ENCODE assay signal across 7 cellular contexts in the genomic region with DNA sequence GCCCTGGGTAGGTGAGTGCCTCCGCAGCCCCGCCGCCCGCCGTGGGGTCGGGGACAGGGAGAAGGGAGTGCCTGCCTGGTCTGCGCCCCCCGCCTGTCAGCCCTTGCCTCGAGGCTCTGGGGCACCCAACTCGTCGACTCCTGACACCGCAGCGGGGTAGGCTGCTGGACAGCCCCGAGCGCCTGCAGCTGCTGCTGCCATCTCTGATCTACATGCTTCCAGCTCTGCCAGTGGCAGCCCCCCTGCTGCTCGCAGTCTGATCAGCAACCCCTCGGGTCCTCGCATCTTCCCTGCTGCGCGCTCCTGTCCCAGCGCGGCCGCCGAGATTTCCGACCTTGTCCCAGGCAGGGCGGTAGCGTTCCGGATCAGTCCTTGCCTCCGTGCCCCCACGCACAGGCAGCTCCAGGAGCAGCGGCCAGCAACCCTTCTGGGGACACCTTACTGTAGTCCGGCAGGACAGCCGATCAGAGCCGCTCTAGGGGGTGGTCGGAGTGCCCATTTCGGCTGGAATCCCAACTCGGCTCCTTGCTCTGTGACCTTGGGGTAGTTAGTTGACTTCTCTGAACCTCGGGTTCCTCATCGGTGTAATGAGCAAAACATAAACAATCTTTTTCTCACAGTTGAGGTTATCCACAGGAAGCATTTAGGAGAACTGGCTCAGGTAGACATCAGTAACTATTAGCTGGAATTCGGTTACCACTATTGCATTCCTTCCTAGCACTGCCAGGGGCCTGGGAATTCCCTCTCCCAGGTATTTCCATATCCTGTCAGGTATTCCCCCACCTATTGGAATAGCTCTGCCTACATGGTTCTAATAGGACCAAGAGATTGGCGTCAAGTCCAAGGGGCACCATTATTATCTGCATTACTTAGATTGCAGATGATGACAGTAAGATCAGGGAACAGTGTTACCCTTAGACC. TPM values are rescaled to one million over a fixed set of nuclear protein-coding genes. Genes with fewer than 3 reads are reported as not detected.
DNase-seq lines count a peak whose midpoint lies in the region; ATAC-seq and TF ChIP-seq lines count a peak whose summit lies in the region.
"Had no signal": no experiment of that assay in that cellular context is flagged by ENCODE, and none has a peak within 500 bp of the region (broad histone marks: within the 10 kb centered on the region; RNA-seq: fewer than 3 reads in every experiment).

No MANE protein-coding gene starts in this region.

- peaks cover 12% of the 10 kb centered on the region; the same call in 1 of the 2 replicates for H3F3A ChIP-seq in GM23338 (replicated peaks; ENCODE audit: low read depth)

- H3K27me3 Mint-ChIP-seq in GM23338 (ENCODE audit: insufficient read depth, low read depth, poor library complexity) (peaks cover 67% of the 10 kb centered on the region), osteocyte (ENCODE audit: unreplicated experiment) (peaks cover 83% of the 10 kb centered on the region)

- H3K36me3 Mint-ChIP-seq in GM23338 (ENCODE audit: low read depth) (no peaks in the 10 kb centered on the region; the same call in 2 of the 3 replicates), osteocyte (ENCODE audit: unreplicated experiment) (no peaks in the 10 kb centered on the region)

- no peaks in the 10 kb centered on the region for H3K79me2 ChIP-seq in GM23338 (replicated peaks; ENCODE audit: insufficient read depth)

- peaks cover 13% of the 10 kb centered on the region for H3K4me1 ChIP-seq in GM23338 (ENCODE audit: insufficient read depth)
- H3K4me1 ChIP-seq in colonic mucosa: no peaks in the 10 kb centered on the region

- no peak overlapping the region for H3K9ac ChIP-seq in colonic mucosa (ENCODE audit: low read depth in 2 of 2, low read length in 2 of 2)

- H2AFZ ChIP-seq in GM23338: peak overlapping the region; percentile 91

- H3K27ac ChIP-seq in GM23338 (ENCODE audit: low read depth) (no peak overlapping the region), cingulate gyrus (ENCODE audit: low read depth, low read length) (peak overlapping the region; percentile 87), colonic mucosa (no peak overlapping the region)

- H3K9me2 ChIP-seq in GM23338 (ENCODE audit: insufficient read depth): no peaks in the 10 kb centered on the region

- H3K4me3 ChIP-seq in GM23338 (peak overlapping the region; percentile 74), colonic mucosa (no peak overlapping the region)
- H3K4me3 ChIP-seq: lung had no signal

- peak overlapping the region; percentile 95 for H3K4me2 ChIP-seq in GM23338

- DNase-seq in GM23338 (ENCODE audit: low spot score): peak; percentile 75
- DNase-seq in osteocyte (ENCODE audit: extremely low spot score, unreplicated experiment): no peak
- no peak for DNase-seq in colonic mucosa
- no peak for DNase-seq in NCI-H1048 (lab: John Stamatoyannopoulos, UW)

- no peaks in the 10 kb centered on the region for H3K9me3 ChIP-seq in colonic mucosa

- intact Hi-C loops in colonic mucosa (cut with DNase I): no loop called here

- TF ChIP-seq CTCF in GM23338 (conservative IDR thresholded peaks at IDR 0.05; ENCODE audit: low read depth in 2 of 2) (no peak), osteocyte (IDR thresholded peaks at IDR 0.05) (no peak), colonic mucosa (IDR thresholded peaks at IDR 0.05) (no peak)

- H3K4me3 Mint-ChIP-seq in GM23338 (peak overlapping the region; percentile 72), osteocyte (ENCODE audit: unreplicated experiment) (peak overlapping the region; percentile 67)

- H3K9me3 Mint-ChIP-seq in GM23338 (no peaks in the 10 kb centered on the region), osteocyte (ENCODE audit: unreplicated experiment) (no peaks in the 10 kb centered on the region)

- H4K20me1 ChIP-seq in GM23338 (replicated peaks; ENCODE audit: insufficient read depth): peaks cover 3% of the 10 kb centered on the region; the same call in 1 of the 2 replicates

- H3K4me1 Mint-ChIP-seq in GM23338: peaks cover 39% of the 10 kb centered on the region
- peaks cover 24% of the 10 kb centered on the region for H3K4me1 Mint-ChIP-seq in osteocyte (ENCODE audit: unreplicated experiment)

- ATAC-seq in GM23338 (peak; percentile 41), GM21786 (IDR thresholded peaks at IDR 0.05; ENCODE audit: unreplicated experiment) (no peak)

- H3K27ac Mint-ChIP-seq in GM23338 (no peak overlapping the region), osteocyte (ENCODE audit: unreplicated experiment) (no peak overlapping the region)

- H3K27me3 ChIP-seq in GM23338 (ENCODE audit: insufficient read depth) (peaks cover 100% of the 10 kb centered on the region), colonic mucosa (peaks cover 29% of the 10 kb centered on the region)

- H3K36me3 ChIP-seq in GM23338 (ENCODE audit: insufficient read depth) (no peaks in the 10 kb centered on the region), colonic mucosa (no peaks in the 10 kb centered on the region)

TF ChIP-seq in GM23338, 12 proteins besides CTCF, POLR2A, EP300 and RAD21:
- peak; percentile 57 for TF ChIP-seq EZH2 (IDR thresholded peaks at IDR 0.05; ENCODE audit: low read depth, unreplicated experiment)
- no peak for TF ChIP-seq JUNB (IDR thresholded peaks at IDR 0.05; ENCODE audit: unreplicated experiment)
- TF ChIP-seq ZNF331 (CRISPR knock-in tag; IDR thresholded peaks at IDR 0.05; ENCODE audit: low read depth): no peak
- TF ChIP-seq, protein P1, sequence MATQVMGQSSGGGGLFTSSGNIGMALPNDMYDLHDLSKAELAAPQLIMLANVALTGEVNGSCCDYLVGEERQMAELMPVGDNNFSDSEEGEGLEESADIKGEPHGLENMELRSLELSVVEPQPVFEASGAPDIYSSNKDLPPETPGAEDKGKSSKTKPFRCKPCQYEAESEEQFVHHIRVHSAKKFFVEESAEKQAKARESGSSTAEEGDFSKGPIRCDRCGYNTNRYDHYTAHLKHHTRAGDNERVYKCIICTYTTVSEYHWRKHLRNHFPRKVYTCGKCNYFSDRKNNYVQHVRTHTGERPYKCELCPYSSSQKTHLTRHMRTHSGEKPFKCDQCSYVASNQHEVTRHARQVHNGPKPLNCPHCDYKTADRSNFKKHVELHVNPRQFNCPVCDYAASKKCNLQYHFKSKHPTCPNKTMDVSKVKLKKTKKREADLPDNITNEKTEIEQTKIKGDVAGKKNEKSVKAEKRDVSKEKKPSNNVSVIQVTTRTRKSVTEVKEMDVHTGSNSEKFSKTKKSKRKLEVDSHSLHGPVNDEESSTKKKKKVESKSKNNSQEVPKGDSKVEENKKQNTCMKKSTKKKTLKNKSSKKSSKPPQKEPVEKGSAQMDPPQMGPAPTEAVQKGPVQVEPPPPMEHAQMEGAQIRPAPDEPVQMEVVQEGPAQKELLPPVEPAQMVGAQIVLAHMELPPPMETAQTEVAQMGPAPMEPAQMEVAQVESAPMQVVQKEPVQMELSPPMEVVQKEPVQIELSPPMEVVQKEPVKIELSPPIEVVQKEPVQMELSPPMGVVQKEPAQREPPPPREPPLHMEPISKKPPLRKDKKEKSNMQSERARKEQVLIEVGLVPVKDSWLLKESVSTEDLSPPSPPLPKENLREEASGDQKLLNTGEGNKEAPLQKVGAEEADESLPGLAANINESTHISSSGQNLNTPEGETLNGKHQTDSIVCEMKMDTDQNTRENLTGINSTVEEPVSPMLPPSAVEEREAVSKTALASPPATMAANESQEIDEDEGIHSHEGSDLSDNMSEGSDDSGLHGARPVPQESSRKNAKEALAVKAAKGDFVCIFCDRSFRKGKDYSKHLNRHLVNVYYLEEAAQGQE (IDR thresholded peaks at IDR 0.05; ENCODE audit: unreplicated experiment): peak; percentile 39
- TF ChIP-seq NANOG (IDR thresholded peaks at IDR 0.05; ENCODE audit: borderline replicate concordance): no peak
TF ChIP-seq in GM23338: peak in this region for 2.

RNA-seq across cellular contexts. Expression of a gene that starts 0.6 kb away (rescaled TPM):
- total RNA-seq in GM23338 (2014; rRNA removed; shearing (Covaris generic)): 5.5 and 8.0 TPM in 2 replicates
- polyA plus RNA-seq in GM23338 (2016; fragmentation: Nextera tagmentation; extraction: Ambion mirVana): 2.3 and 3.6 TPM in 2 replicates
- total RNA-seq in osteocyte: 0.29 and 0.43 TPM in 2 replicates
- total RNA-seq in colonic mucosa: under 1 TPM in 1 of 2 donors, not detected in 1; 0.37 TPM

RNA-seq across cellular contexts. Expression of a gene that starts 23.3 kb away (rescaled TPM):
- total RNA-seq in GM23338 (2014; rRNA removed; shearing (Covaris generic)): not detected in 2 replicates
- polyA plus RNA-seq in GM23338 (2016; fragmentation: Nextera tagmentation; extraction: Ambion mirVana): 0.53 TPM in 1 of 2 replicates, not detected in the other
- total RNA-seq in osteocyte (0.35 TPM in 1 of 2 replicates, not detected in the other), colonic mucosa (under 1 TPM in 1 of 2 donors, not detected in 1; 0.96 TPM)

RNA-seq across cellular contexts. Expression of a gene that starts 34.7 kb away (rescaled TPM):
- total RNA-seq in GM23338 (2014; rRNA removed; shearing (Covaris generic)): 85.3 and 95.9 TPM in 2 replicates
- 25.0 and 27.5 TPM in 2 replicates for polyA plus RNA-seq in GM23338 (2016; fragmentation: Nextera tagmentation; extraction: Ambion mirVana)
- total RNA-seq in osteocyte (24.2 and 26.5 TPM in 2 replicates), colonic mucosa (1 to 10 TPM; 5.3 to 8.1 TPM)

RNA-seq across cellular contexts. Expression of a gene that starts 41.2 kb away (rescaled TPM):
- 58.9 and 95.7 TPM in 2 replicates for total RNA-seq in GM23338 (2014; rRNA removed; shearing (Covaris generic))
- polyA plus RNA-seq in GM23338 (2016; fragmentation: Nextera tagmentation; extraction: Ambion mirVana): 174 and 187 TPM in 2 replicates
- total RNA-seq in osteocyte: 17.2 and 20.6 TPM in 2 replicates
- total RNA-seq in colonic mucosa: 10 to 100 TPM; 12.3 to 31.3 TPM

RNA-seq across cellular contexts. Expression of a gene that starts 50.9 kb away (rescaled TPM):
- total RNA-seq in GM23338 (2014; rRNA removed; shearing (Covaris generic)): 62.6 and 87.5 TPM in 2 replicates
- polyA plus RNA-seq in GM23338 (2016; fragmentation: Nextera tagmentation; extraction: Ambion mirVana): 82.1 and 83.1 TPM in 2 replicates
- 59.2 and 63.4 TPM in 2 replicates for total RNA-seq in osteocyte
- total RNA-seq in colonic mucosa: 10 to 100 TPM; 68.4 to 99.8 TPM
